14 cellular contexts compared by ENCODE assay signal in genomic region chr15:67070150-67070549, GRCh38. TPM values are rescaled to one million over a fixed set of nuclear protein-coding genes. Genes with fewer than 3 reads are reported as not detected.
DNase-seq lines count a peak whose midpoint lies in the region; ATAC-seq, FAIRE-seq and TF ChIP-seq lines count a peak whose summit lies in the region.
"Had no signal": no experiment of that assay in that cellular context is flagged by ENCODE, and none has a peak within 500 bp of the region (broad histone marks: within the 10 kb centered on the region; RNA-seq: fewer than 3 reads in every experiment).

No MANE protein-coding gene starts in this region.

- in situ Hi-C loops in HepG2 (cut with HindIII; ENCODE audit: extremely low pct_ligation_motif_present, low pct_unique_long_range_greater_than_20kb), result no loop called here

- BruUV-seq in HepG2 (replicated peaks; lab: Mats Ljungman, UMichigan) (no TSS peak), PC-9 (replicated peaks; lab: Mats Ljungman, UMichigan) (no TSS peak)

- H3K9me3 ChIP-seq in HepG2 (ENCODE audit: low read length) (no peaks in the 10 kb centered on the region), right lobe of liver (no peaks in the 10 kb centered on the region), PC-9 (ENCODE audit: insufficient read depth, low read depth) (no peaks in the 10 kb centered on the region), stomach (no peaks in the 10 kb centered on the region), pancreas (no peaks in the 10 kb centered on the region)

- no peak overlapping the region for H2AFZ ChIP-seq in HepG2 (ENCODE audit: low read length)
- no peak overlapping the region for H2AFZ ChIP-seq in PC-9

- no peak overlapping the region for H3K4me3 ChIP-seq in HepG2 (replicated peaks in 1 of 3; ENCODE audit: insufficient read depth in 1 of 3, low read depth in 2 of 3, low read length in 3 of 3)
- no peak overlapping the region for H3K4me3 ChIP-seq in right lobe of liver
- H3K4me3 ChIP-seq in PC-9, result no peak overlapping the region; the same call in 1 of the 2 replicates
- peak overlapping the region; percentile 13 for H3K4me3 ChIP-seq in fibroblast of the aortic adventitia (ENCODE audit: low read depth, low read length)
- H3K4me3 ChIP-seq in stomach, result no peak overlapping the region
- no peak overlapping the region for H3K4me3 ChIP-seq in pancreas

- peaks cover 29% of the 10 kb centered on the region for H3F3A ChIP-seq in PC-9 (ENCODE audit: insufficient read depth, low read depth)

- H3K36me3 ChIP-seq in HepG2 (replicated peaks in 1 of 2; ENCODE audit: control insufficient read depth in 1 of 2, insufficient read depth in 2 of 2, low read length in 2 of 2), result peaks cover 7 to 13% of the 10 kb centered on the region in 2 experiments
- peaks cover 0 to 10% (median 0%) of the 10 kb centered on the region in 4 donors for H3K36me3 ChIP-seq in right lobe of liver
- H3K36me3 ChIP-seq in PC-9 (ENCODE audit: low read depth), result peaks cover 37% of the 10 kb centered on the region
- H3K36me3 ChIP-seq in stomach, result peaks cover 0 to 10% (median 6%) of the 10 kb centered on the region in 4 donors
- H3K36me3 ChIP-seq in pancreas, result no peaks in the 10 kb centered on the region

- FAIRE-seq in HepG2 (lab: Jason Lieb, UNC) (no peak), pancreas (lab: Jason Lieb, UNC) (no peak)

- CTCF ChIA-PET in HepG2 (lab: Yijun Ruan, JAX; ENCODE audit: low intra/inter-chr PET ratio, low total read pairs), result no interaction called here
- CTCF ChIA-PET in PC-9 (lab: Charles Lee), result no interaction called here

- DNase-seq in HepG2 (ENCODE audit: low spot score) (no peak), right lobe of liver (no peak), PC-9 (no peak), fibroblast of the aortic adventitia (ENCODE audit: low read depth) (no peak), stomach (no peak), pancreas (no peak), DMS114 treated with DMSO at 0.1 percent for 48 hours (lab: John Stamatoyannopoulos, UW; ENCODE audit: unreplicated experiment) (no peak), COLO829 (ENCODE audit: low spot score) (no peak)
- DNase-seq: activated CD4-positive, CD25-positive, alpha-beta regulatory T cell treated with anti-CD3 and anti-CD28 coated beads, Interleukin-2, amount 50 U/mL, for 72 hours; activated naive CD4-positive, alpha-beta T cell treated with Interleukin-2 at 50 U/mL for 16 hours; COR-L47; KBM-7; NCI-H1694 treated with DMSO at 0.1 percent for 48 hours; NCI-H774 had no signal

- no peak for TF ChIP-seq CTCF in HepG2 (CRISPR knock-in tag; IDR thresholded peaks at IDR 0.05)
- no peak for TF ChIP-seq CTCF in right lobe of liver (IDR thresholded peaks at IDR 0.05)
- no peak for TF ChIP-seq CTCF in PC-9 (conservative IDR thresholded peaks at IDR 0.05)
- no peak for TF ChIP-seq CTCF in fibroblast of the aortic adventitia (IDR thresholded peaks at IDR 0.05; ENCODE audit: insufficient read depth, low read length)
- no peak for TF ChIP-seq CTCF in stomach (IDR thresholded peaks at IDR 0.05)
- TF ChIP-seq CTCF in pancreas (IDR thresholded peaks at IDR 0.05), result no peak

- H3K27ac ChIP-seq in HepG2 (ENCODE audit: extremely low read length, insufficient read depth, low read length), result no peak overlapping the region
- H3K27ac ChIP-seq in right lobe of liver, result no peak overlapping the region
- no peak overlapping the region for H3K27ac ChIP-seq in PC-9
- peak overlapping the region in 3 of 5 donors; percentile 38 to 93 (median 93) for H3K27ac ChIP-seq in stomach
- no peak overlapping the region for H3K27ac ChIP-seq in pancreas

- intact Hi-C loops in HepG2 (cut with micrococcal nuclease; ENCODE audit: unreplicated experiment) (no loop called here), right lobe of liver (cut with DNase I) (loop anchor here in 1 of 2 donors (10.0 kb wide), 1 partner anchor 105 kb away; no protein-coding TSS in a partner anchor), PC-9 (cut with micrococcal nuclease; ENCODE audit: unreplicated experiment) (no loop called here), stomach (cut with DNase I; ENCODE audit: low total_unique reads) (no loop called here), pancreas (cut with DNase I) (no loop called here)

- TF ChIP-seq EP300 in HepG2 (IDR thresholded peaks at IDR 0.05; ENCODE audit: low read depth in 2 of 2, low read length in 2 of 2), result no peak
- no peak for TF ChIP-seq EP300 in HepG2 (CRISPR knock-in tag; IDR thresholded peaks at IDR 0.05; ENCODE audit: borderline replicate concordance)
- no peak for TF ChIP-seq EP300 in stomach (IDR thresholded peaks at IDR 0.05)

- 66% methylated on average over 4 of the region's 5 CpGs for whole genome bisulfite sequencing in HepG2 (ENCODE audit: low lambda C conversion rate)
- WGBS in right lobe of liver (ENCODE audit: insufficient coverage, low coverage, low lambda C conversion rate, missing lambda C conversion rate), result 89% methylated on average over 4 of the region's 5 CpGs
- WGBS in stomach, 5 donors, result 67 to 81% (median 69%) methylated on average over 5 of the region's 5 CpGs
- 53 to 54% methylated on average over 5 of the region's 5 CpGs for WGBS in pancreas, 2 donors

- H3K9ac ChIP-seq in HepG2 (ENCODE audit: insufficient read depth, low read depth, low read length), result no peak overlapping the region

- no peaks in the 10 kb centered on the region for H3K9me2 ChIP-seq in PC-9 (ENCODE audit: insufficient read depth)

- peak overlapping the region; percentile 32; the same call in 1 of the 2 replicates for H3K4me2 ChIP-seq in HepG2 (ENCODE audit: low read depth, low read length)
- peak overlapping the region; percentile 87 for H3K4me2 ChIP-seq in PC-9

- no peak for TF ChIP-seq RAD21 in HepG2 (CRISPR knock-in tag; IDR thresholded peaks at IDR 0.05)

- no peaks in the 10 kb centered on the region; a peak in 1 of 5 replicates for H3K27me3 ChIP-seq in HepG2 (ENCODE audit: control insufficient read depth in 1 of 2, insufficient read depth in 2 of 2, low read length in 2 of 2)
- H3K27me3 ChIP-seq in right lobe of liver, result no peaks in the 10 kb centered on the region
- H3K27me3 ChIP-seq in PC-9 (ENCODE audit: insufficient read depth, low read depth), result no peaks in the 10 kb centered on the region
- H3K27me3 ChIP-seq in stomach, result no peaks in the 10 kb centered on the region
- no peaks in the 10 kb centered on the region for H3K27me3 ChIP-seq in pancreas

- POLR2A ChIA-PET in HepG2 (lab: Yijun Ruan, JAX), result interaction anchor here (1.1 to 2.5 kb wide), 6 partner anchors 9 to 54 kb away, joined by 3 to 8 read pairs (median 4); no protein-coding TSS in a partner anchor
- POLR2A ChIA-PET in PC-9 (lab: Charles Lee; ENCODE audit: unreplicated experiment), result interaction anchor here (0.8 to 1.5 kb wide), 2 partner anchors 35 to 37 kb away, joined by 3 read pairs; no protein-coding TSS in a partner anchor

- TF ChIP-seq POLR2A in HepG2 (IDR thresholded peaks at IDR 0.05; ENCODE audit: insufficient read depth in 1 of 2, low read depth in 2 of 2, low read length in 2 of 2) (no peak), right lobe of liver (IDR thresholded peaks at IDR 0.05) (no peak), stomach (IDR thresholded peaks at IDR 0.05) (no peak)

- peaks cover 77% of the 10 kb centered on the region for H3K4me1 ChIP-seq in HepG2 (ENCODE audit: insufficient read depth, low read length)
- H3K4me1 ChIP-seq in right lobe of liver, result peaks cover 0 to 50% (median 15%) of the 10 kb centered on the region in 4 donors
- H3K4me1 ChIP-seq in PC-9 (replicated peaks; ENCODE audit: insufficient read depth), result peaks cover 67% of the 10 kb centered on the region
- H3K4me1 ChIP-seq in stomach, result peaks cover 57 to 85% (median 70%) of the 10 kb centered on the region in 4 donors
- peaks cover 0 to 37% (median 22%) of the 10 kb centered on the region in 3 donors for H3K4me1 ChIP-seq in pancreas

- H4K20me1 ChIP-seq in HepG2 (ENCODE audit: insufficient read depth, low read length) (peaks cover 51% of the 10 kb centered on the region), PC-9 (ENCODE audit: insufficient read depth) (peaks cover 60% of the 10 kb centered on the region)

- ATAC-seq in HepG2 (no peak), right lobe of liver (no peak), pancreas (no peak)

- H3K79me2 ChIP-seq in HepG2 (ENCODE audit: insufficient read depth, low read length) (peaks cover 87% of the 10 kb centered on the region), PC-9 (ENCODE audit: low read depth) (peaks cover 93% of the 10 kb centered on the region)

RNA-seq across cellular contexts. Expression of gene SMAD3, which starts 4.7 kb away (rescaled TPM):
- total RNA-seq in HepG2 (2016; rRNA removed; fragmentation: Illumina TruSeq; extraction: Trizol), result 8.6 and 10.0 TPM in 2 replicates
- total RNA-seq in HepG2 (2016; cell fraction: cytosol; rRNA removed; fragmentation: Illumina TruSeq; extraction: Trizol; ENCODE audit: low read depth), result 5.9 and 6.9 TPM in 2 replicates
- 8.6 and 9.2 TPM in 2 replicates for total RNA-seq in HepG2 (2016; cell fraction: insoluble cytoplasmic fraction; rRNA removed; fragmentation: Illumina TruSeq; extraction: Trizol)
- 6.1 and 6.5 TPM in 2 replicates for total RNA-seq in HepG2 (2016; cell fraction: membrane; rRNA removed; fragmentation: Illumina TruSeq; extraction: Trizol)
- total RNA-seq in HepG2 (2016; cell fraction: nucleus; rRNA removed; fragmentation: Illumina TruSeq; extraction: Trizol), result 15.6 and 16.8 TPM in 2 replicates
- 56.3 and 59.1 TPM in 2 replicates for polyA plus RNA-seq in HepG2 (2011; rRNA removed)
- 15.3 and 17.1 TPM in 2 replicates for polyA plus RNA-seq in HepG2 (2011; cell fraction: cytosol; rRNA removed)
- 92.6 and 110 TPM in 2 replicates for polyA plus RNA-seq in HepG2 (2011; cell fraction: nucleus; rRNA removed)
- polyA plus RNA-seq in HepG2 (2012), result 27.7 and 30.7 TPM in 2 replicates
- polyA plus RNA-seq in HepG2 (2016; cell fraction: cytosol; fragmentation: Illumina TruSeq; extraction: Trizol; ENCODE audit: low read depth), result 0.69 and 1.4 TPM in 2 replicates
- polyA plus RNA-seq in HepG2 (2016; cell fraction: insoluble cytoplasmic fraction; fragmentation: Illumina TruSeq; extraction: Trizol; ENCODE audit: low read depth), result 9.8 and 12.0 TPM in 2 replicates
- polyA plus RNA-seq in HepG2 (2016; cell fraction: membrane; fragmentation: Illumina TruSeq; extraction: Trizol; ENCODE audit: low read depth), result 2.7 and 3.7 TPM in 2 replicates
- 25.8 and 26.1 TPM in 2 replicates for polyA plus RNA-seq in HepG2 (2016; cell fraction: nucleus; fragmentation: Illumina TruSeq; extraction: Trizol; ENCODE audit: insufficient read depth, low read depth)
- polyA minus RNA-seq in HepG2 (2011; rRNA and poly(A)+ RNA removed; ENCODE audit: low replicate concordance), result 37.4 and 65.9 TPM in 2 replicates
- 17.8 and 26.2 TPM in 2 replicates for polyA minus RNA-seq in HepG2 (2011; cell fraction: cytosol; rRNA and poly(A)+ RNA removed)
- polyA minus RNA-seq in HepG2 (2011; cell fraction: nucleus; rRNA and poly(A)+ RNA removed), result 43.8 and 50.1 TPM in 2 replicates
- total RNA-seq in right lobe of liver, result 10 to 100 TPM in 5 of 6 experiments, 1 to 10 TPM in 1; 9.2 to 34.0 (median 14.4) TPM
- total RNA-seq in PC-9 (2021), result 99.5 and 109 TPM in 2 replicates
- total RNA-seq in fibroblast of the aortic adventitia (ENCODE audit: low replicate concordance), result 53.6 and 96.3 TPM in 2 replicates
- 100 to 1,000 TPM in 1 of 5 donors, 10 to 100 TPM in 4; 22.8 to 103 (median 48.1) TPM for total RNA-seq in stomach
- polyA plus RNA-seq in stomach, result 10 to 100 TPM in 2 of 3 donors, 1 to 10 TPM in 1; 6.8 to 18.2 (median 10.7) TPM
- 10 to 100 TPM; 15.6 to 42.5 (median 23.8) TPM for total RNA-seq in pancreas
- polyA plus RNA-seq in pancreas, result 10 to 100 TPM in 1 of 2 donors, 1 to 10 TPM in 1; 7.9 to 13.5 TPM

Comparison
In these comparisons a context has a peak if more than half of its experiments do, and no peak if none do; other contexts are left out.
1. H3K27ac ChIP-seq: peak in stomach (3 of 5); none in HepG2 (single experiment), right lobe of liver (0 of 3), PC-9 (single experiment) and pancreas (0 of 4).